In genomic region chr2:196464311-196464710, GRCh38 we compare ENCODE assay signal across 14 cellular contexts.
"Had no signal": no experiment of that assay in that cellular context is flagged by ENCODE, and none has a peak within 500 bp of the region (broad histone marks: within the 10 kb centered on the region; RNA-seq: fewer than 3 reads in every experiment).

No MANE protein-coding gene starts in this region.

- H3K36me3 Mint-ChIP-seq: immature natural killer cell; stimulated activated memory B cell treated with anti-CD40 and anti-IgM and Interleukin-4, amounts not matched to agents 10 μg/mL and 1 μg/mL and 100 μg/mL, for 72 hours had no signal

- H3K4me3 ChIP-seq: ascending aorta, thyroid gland had no signal

- H3K27ac Mint-ChIP-seq: activated naive CD8-positive, alpha-beta T cell treated with anti-CD3 and anti-CD28 coated beads, Interleukin-2, amount 50 U/mL, for 24 hours; immature natural killer cell; nephron; stimulated activated memory B cell treated with anti-CD40 and anti-IgM and Interleukin-4, amounts not matched to agents 10 μg/mL and 1 μg/mL and 100 μg/mL, for 72 hours; T-cell had no signal

- DNase-seq: activated CD4-positive, CD25-positive, alpha-beta regulatory T cell treated with anti-CD3 and anti-CD28 coated beads, Interleukin-2, amount 50 U/mL, for 72 hours; activated naive CD4-positive, alpha-beta T cell treated with Interleukin-2 at 50 U/mL for 16 hours; activated naive CD8-positive, alpha-beta T cell treated with anti-CD3 and anti-CD28 coated beads, Interleukin-2, amount 50 U/mL, for 24 hours; activated T-cell treated with anti-CD3 and anti-CD28 coated beads for 4 hours; foreskin keratinocyte; immature natural killer cell; mesenchymal stem cell; stimulated activated CD4-positive, alpha-beta T cell treated with anti-CD3 and anti-CD28 coated beads, Interleukin-12 subunit alpha, Interleukin-12 subunit beta, amount 100 ng/mL, for 4 hours; T-cell; T-helper 9 cell; thyroid gland had no signal

- H3K4me1 ChIP-seq: ascending aorta, foreskin keratinocyte had no signal

- H3K9me3 ChIP-seq: ascending aorta, thyroid gland had no signal

- H3K4me1 Mint-ChIP-seq: nephron had no signal

- H3K27me3 ChIP-seq: ascending aorta, thyroid gland had no signal

- H3K27ac ChIP-seq: ascending aorta, foreskin keratinocyte, thyroid gland had no signal

- H3K9me3 Mint-ChIP-seq: immature natural killer cell, nephron had no signal

- H3K4me3 Mint-ChIP-seq: activated naive CD8-positive, alpha-beta T cell treated with anti-CD3 and anti-CD28 coated beads, Interleukin-2, amount 50 U/mL, for 24 hours; immature natural killer cell; nephron; stimulated activated memory B cell treated with anti-CD40 and anti-IgM and Interleukin-4, amounts not matched to agents 10 μg/mL and 1 μg/mL and 100 μg/mL, for 72 hours; T-cell had no signal

- H3K36me3 ChIP-seq: ascending aorta, thyroid gland had no signal
